Comparison of ENCODE assay signal across 20 cellular contexts in genomic region chr10:102970497-102970896, GRCh38.
"Had no signal": no experiment of that assay in that cellular context is flagged by ENCODE, and none has a peak within 500 bp of the region (broad histone marks: within the 10 kb centered on the region; RNA-seq: fewer than 3 reads in every experiment).

No MANE protein-coding gene starts in this region.

- H3K36me3 ChIP-seq: gastrocnemius medialis, heart right ventricle, sigmoid colon, stomach had no signal

- FAIRE-seq: endometrium, urothelium cell line had no signal

- DNase-seq: effector memory CD4-positive, alpha-beta T cell; gastrocnemius medialis; heart right ventricle; islet precursor cell; mammary epithelial cell; naive thymus-derived CD4-positive, alpha-beta T cell; nephron progenitor cell; psoas muscle; retina; sigmoid colon; stimulated activated CD4-positive, alpha-beta T cell treated with anti-CD3 and anti-CD28 coated beads, Interleukin-12 subunit alpha, Interleukin-12 subunit beta, amount 100 ng/mL, for 4 hours; stimulated activated naive CD4-positive, alpha-beta T cell; stomach; substantia nigra; trophoblast cell had no signal

- H3K27me3 ChIP-seq: gastrocnemius medialis, heart right ventricle, sigmoid colon, stomach had no signal

- H3K4me1 ChIP-seq: psoas muscle, sigmoid colon had no signal

- H3K4me3 ChIP-seq: gastrocnemius medialis, heart right ventricle, psoas muscle, sigmoid colon, skin epidermis, stomach had no signal

- H3K27ac ChIP-seq: gastrocnemius medialis, heart right ventricle, psoas muscle, sigmoid colon, skin epidermis, stomach had no signal

- ATAC-seq: esophagus mucosa; gastrocnemius medialis; heart right ventricle; left lobe of liver; naive thymus-derived CD4-positive, alpha-beta T cell; psoas muscle had no signal

- H3K9me3 ChIP-seq: gastrocnemius medialis, heart right ventricle, psoas muscle, sigmoid colon, stomach had no signal
